ENCODE assay signal across 1 cellular context in genomic region chr1:186315585-186315984, GRCh38.
TF ChIP-seq lines count a peak whose summit lies in the region.

No MANE protein-coding gene starts in this region.

TF ChIP-seq in GM12891, 5 proteins besides CTCF, POLR2A, EP300 and RAD21:
- no peak for TF ChIP-seq PAX5 (IDR thresholded peaks at IDR 0.05; ENCODE audit: insufficient read depth, low read length, severe bottlenecking)
- no peak for TF ChIP-seq TAF1 (IDR thresholded peaks at IDR 0.05; ENCODE audit: low read depth, low read length)
- no peak for TF ChIP-seq SPI1 (IDR thresholded peaks at IDR 0.05; ENCODE audit: low read depth, low read length)
- no peak for TF ChIP-seq POU2F2 (IDR thresholded peaks at IDR 0.05; ENCODE audit: low read depth, low read length)
- TF ChIP-seq POLR2AphosphoS5 (IDR thresholded peaks at IDR 0.05; ENCODE audit: low read depth, low read length): no peak
